Comparison of ENCODE assay signal across 8 cellular contexts in genomic region chr12:57766464-57767311, GRCh38. TPM values are rescaled to one million over a fixed set of nuclear protein-coding genes. Genes with fewer than 3 reads are reported as not detected.
DNase-seq lines count a peak whose midpoint lies in the region; ATAC-seq, FAIRE-seq and TF ChIP-seq lines count a peak whose summit lies in the region.

Gene CYP27B1 (minus strand): TSS chr12:57767078. CDS start chr12:57767041, 37 bp downstream.

- peaks cover 0 to 12% (median 10%) of the 10 kb centered on the region in 3 donors for H3K36me3 Mint-ChIP-seq in CD8-positive, alpha-beta memory T cell

- peaks cover 18% of the 10 kb centered on the region for H3K27me3 ChIP-seq in CD8-positive, alpha-beta memory T cell (ENCODE audit: insufficient read depth, low read length, poor library complexity, severe bottlenecking)
- H3K27me3 ChIP-seq in MM.1S (replicated peaks; ENCODE audit: insufficient read depth, low read length) = peaks cover 34% of the 10 kb centered on the region
- no peaks in the 10 kb centered on the region for H3K27me3 ChIP-seq in body of pancreas
- peaks cover 24 to 26% of the 10 kb centered on the region in 2 donors for H3K27me3 ChIP-seq in uterus

- TF ChIP-seq CTCF in MM.1S (IDR thresholded peaks at IDR 0.05; ENCODE audit: low read length) (no peak), body of pancreas (IDR thresholded peaks at IDR 0.05) (no peak), uterus (IDR thresholded peaks at IDR 0.05) (no peak)

- CTCF ChIA-PET in CD8-positive, alpha-beta memory T cell (lab: Charles Lee) = interaction anchor here (2.4 to 4.8 kb wide), 3 partner anchors 11 to 15 kb away, joined by 8 to 37 read pairs (median 10); partner anchors contain the start of gene MARCHF9

- H3F3A ChIP-seq in MM.1S (ENCODE audit: insufficient read depth, low read length) = peaks cover 1% of the 10 kb centered on the region; the same call in 1 of the 2 replicates

- H2AFZ ChIP-seq in MM.1S (ENCODE audit: low read length) = no peak within 1 kb of the TSS

- ATAC-seq in body of pancreas (peak; percentile 5), left lobe of liver (peak; percentile 8)

- H3K9ac ChIP-seq in MM.1S (ENCODE audit: low read length) = no peak within 1 kb of the TSS

- H4K20me1 ChIP-seq in MM.1S (ENCODE audit: insufficient read depth, low read length) = no peaks in the 10 kb centered on the region

- H3K4me1 Mint-ChIP-seq in CD8-positive, alpha-beta memory T cell = peaks cover 30 to 40% (median 32%) of the 10 kb centered on the region in 3 donors

- no peaks in the 10 kb centered on the region for H3K9me3 ChIP-seq in CD8-positive, alpha-beta memory T cell (ENCODE audit: low read length)
- H3K9me3 ChIP-seq in MM.1S (replicated peaks; ENCODE audit: insufficient read depth, low read length) (no peaks in the 10 kb centered on the region), body of pancreas (no peaks in the 10 kb centered on the region), uterus (no peaks in the 10 kb centered on the region)

- H3K79me2 ChIP-seq in MM.1S (ENCODE audit: low read length) = peaks cover 12% of the 10 kb centered on the region

- H3K27me3 Mint-ChIP-seq in CD8-positive, alpha-beta memory T cell = peaks cover 30 to 33% of the 10 kb centered on the region in 2 donors

- 4 to 5% methylated on average over 26 to 38 of the region's 38 CpGs for WGBS in body of pancreas, 2 donors

- no peak within 1 kb of the TSS for H3K27ac ChIP-seq in CD8-positive, alpha-beta memory T cell (ENCODE audit: low read depth, low read length)
- H3K27ac ChIP-seq in MM.1S (ENCODE audit: low read length) (no peak within 1 kb of the TSS), body of pancreas (no peak within 1 kb of the TSS), uterus (no peak within 1 kb of the TSS)

- POLR2A ChIA-PET in CD8-positive, alpha-beta memory T cell (lab: Charles Lee) = interaction anchor here (0.5 to 1.8 kb wide), 2 partner anchors 12 to 50 kb away, joined by 11 to 12 read pairs; partner anchors contain the start of gene MARCHF9

- no peaks in the 10 kb centered on the region for H3K9me2 ChIP-seq in MM.1S (replicated peaks; ENCODE audit: insufficient read depth, low read length)

- FAIRE-seq in GM19239 (lab: Jason Lieb, UNC) = no peak

- H3K36me3 ChIP-seq in CD8-positive, alpha-beta memory T cell (ENCODE audit: insufficient read depth, low read length) = no peaks in the 10 kb centered on the region
- no peaks in the 10 kb centered on the region; the same call in 1 of the 2 replicates for H3K36me3 ChIP-seq in MM.1S (replicated peaks; ENCODE audit: insufficient read depth, low read length)
- peaks cover 0 to 6% of the 10 kb centered on the region in 2 donors for H3K36me3 ChIP-seq in body of pancreas (replicated peaks in 1 of 2; ENCODE audit: insufficient read depth in 1 of 2, low read depth in 2 of 2)
- no peaks in the 10 kb centered on the region for H3K36me3 ChIP-seq in uterus

- TF ChIP-seq POLR2A in body of pancreas (IDR thresholded peaks at IDR 0.05) (peak in 1 of 3 donors; percentile 7), uterus (IDR thresholded peaks at IDR 0.05) (no peak)

- H3K4me1 ChIP-seq in CD8-positive, alpha-beta memory T cell (ENCODE audit: insufficient read depth, low read length) = peaks cover 29% of the 10 kb centered on the region
- peaks cover 10% of the 10 kb centered on the region; the same call in 1 of the 2 replicates for H3K4me1 ChIP-seq in MM.1S (ENCODE audit: low read length)
- peaks cover 46% of the 10 kb centered on the region for H3K4me1 ChIP-seq in body of pancreas
- H3K4me1 ChIP-seq in uterus = peaks cover 0 to 16% of the 10 kb centered on the region in 2 donors

- peak within 1 kb of the TSS; percentile 83 to 90 (median 85) for H3K4me3 Mint-ChIP-seq in CD8-positive, alpha-beta memory T cell

- peak within 1 kb of the TSS in 3 of 8 donors; percentile 13 to 86 (median 44) for H3K27ac Mint-ChIP-seq in CD8-positive, alpha-beta memory T cell

- peaks cover 0 to 6% (median 0%) of the 10 kb centered on the region in 5 donors for H3K9me3 Mint-ChIP-seq in CD8-positive, alpha-beta memory T cell

- intact Hi-C loops in body of pancreas (cut with DNase I) = no loop called here
- intact Hi-C loops in uterus (cut with DNase I; ENCODE audit: low total_unique reads) = no loop called here

- peak within 1 kb of the TSS; percentile 90; the same call in 1 of the 2 replicates for H3K4me2 ChIP-seq in MM.1S (ENCODE audit: low read depth, low read length)

- DNase-seq in CD8-positive, alpha-beta memory T cell = no peak
- DNase-seq in MM.1S (no peak), body of pancreas (peak in 1 of 4 donors; percentile 37), left lobe of liver (ENCODE audit: low spot score) (no peak), uterus (no peak), GM19239 (ENCODE audit: insufficient read length, low spot score) (no peak), amniotic stem cell (lab: John Stamatoyannopoulos, UW) (no peak), GF-D8 (lab: John Stamatoyannopoulos, UW) (no peak)

- peak within 1 kb of the TSS; percentile 70 for H3K4me3 ChIP-seq in CD8-positive, alpha-beta memory T cell (ENCODE audit: low read length)
- H3K4me3 ChIP-seq in MM.1S (ENCODE audit: low read length) = no peak within 1 kb of the TSS
- H3K4me3 ChIP-seq in body of pancreas = peak within 1 kb of the TSS in 1 of 2 donors; percentile 19
- H3K4me3 ChIP-seq in uterus = peak within 1 kb of the TSS; percentile 3 to 5

RNA-seq across cellular contexts. Expression of gene CYP27B1, which starts in this region (rescaled TPM):
- 1 to 10 TPM; 7.2 to 7.4 TPM for total RNA-seq in CD8-positive, alpha-beta memory T cell
- polyA plus RNA-seq in CD8-positive, alpha-beta memory T cell = 0.52 TPM
- total RNA-seq in body of pancreas = 1 to 10 TPM; 2.6 to 3.6 TPM
- 0.45 TPM for total RNA-seq in left lobe of liver
- total RNA-seq in uterus = 1 to 10 TPM in 1 of 4 donors, under 1 TPM in 1, not detected in 2; 0.28 to 1.2 TPM

Comparison
In these comparisons a context has a peak if more than half of its experiments do, and no peak if none do; other contexts are left out.
1. Peak in ATAC-seq in left lobe of liver; RNA of the gene not detected or under 1 TPM.